1 cellular context compared by ENCODE assay signal in genomic region chr2:128379021-128380005, GRCh38.
A peak's percentile ranks its signal among the peaks of the same experiment; 100 is the strongest.
TF ChIP-seq lines count a peak whose summit lies in the region.

No MANE protein-coding gene starts in this region.

TF ChIP-seq in HepG2, 621 proteins besides CTCF, POLR2A, EP300 and RAD21 (continued from another document and continues in another):
- TF ChIP-seq, protein P1, sequence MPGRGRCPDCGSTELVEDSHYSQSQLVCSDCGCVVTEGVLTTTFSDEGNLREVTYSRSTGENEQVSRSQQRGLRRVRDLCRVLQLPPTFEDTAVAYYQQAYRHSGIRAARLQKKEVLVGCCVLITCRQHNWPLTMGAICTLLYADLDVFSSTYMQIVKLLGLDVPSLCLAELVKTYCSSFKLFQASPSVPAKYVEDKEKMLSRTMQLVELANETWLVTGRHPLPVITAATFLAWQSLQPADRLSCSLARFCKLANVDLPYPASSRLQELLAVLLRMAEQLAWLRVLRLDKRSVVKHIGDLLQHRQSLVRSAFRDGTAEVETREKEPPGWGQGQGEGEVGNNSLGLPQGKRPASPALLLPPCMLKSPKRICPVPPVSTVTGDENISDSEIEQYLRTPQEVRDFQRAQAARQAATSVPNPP (CRISPR knock-in tag; IDR thresholded peaks at IDR 0.05), result no peak
- TF ChIP-seq ZNF276 (CRISPR knock-in tag; IDR thresholded peaks at IDR 0.05; ENCODE audit: low read depth) (0 out of 2 replicates have a peak, but pooled peaks have one; percentile 66), RFXAP (CRISPR knock-in tag; IDR thresholded peaks at IDR 0.05; ENCODE audit: borderline replicate concordance) (no peak), ZNF775 (CRISPR knock-in tag; IDR thresholded peaks at IDR 0.05; ENCODE audit: borderline replicate concordance) (no peak), ISX (CRISPR knock-in tag; conservative IDR thresholded peaks at IDR 0.05) (no peak), HOXA9 (CRISPR knock-in tag; IDR thresholded peaks at IDR 0.05; ENCODE audit: borderline replicate concordance) (no peak), RORA (CRISPR knock-in tag; IDR thresholded peaks at IDR 0.05) (no peak), RBFOX2 (IDR thresholded peaks at IDR 0.05; ENCODE audit: low read depth, low read length) (no peak), MAZ (IDR thresholded peaks at IDR 0.05; ENCODE audit: borderline replicate concordance, low read depth, low read length) (no peak), MAZ (CRISPR knock-in tag; IDR thresholded peaks at IDR 0.05; ENCODE audit: low read depth) (no peak), ETS1 (CRISPR knock-in tag; IDR thresholded peaks at IDR 0.05) (no peak), MLLT10 (CRISPR knock-in tag; IDR thresholded peaks at IDR 0.05) (no peak), RFX3 (CRISPR knock-in tag; IDR thresholded peaks at IDR 0.05) (no peak), ZNF260 (CRISPR knock-in tag; IDR thresholded peaks at IDR 0.05; ENCODE audit: borderline replicate concordance, low read depth) (no peak), NCOA5 (CRISPR knock-in tag; IDR thresholded peaks at IDR 0.05) (no peak), ZNF446 (CRISPR knock-in tag; IDR thresholded peaks at IDR 0.05) (no peak), SAFB2 (CRISPR knock-in tag; IDR thresholded peaks at IDR 0.05; ENCODE audit: borderline replicate concordance, low read depth) (no peak), DPF2 (CRISPR knock-in tag; IDR thresholded peaks at IDR 0.05; ENCODE audit: borderline replicate concordance, low read depth) (no peak), FLYWCH1 (CRISPR knock-in tag; IDR thresholded peaks at IDR 0.05) (no peak), HBP1 (CRISPR knock-in tag; IDR thresholded peaks at IDR 0.05; ENCODE audit: low read depth) (no peak), ZNF563 (CRISPR knock-in tag; IDR thresholded peaks at IDR 0.05) (no peak), ATRX (CRISPR knock-in tag; IDR thresholded peaks at IDR 0.05; ENCODE audit: borderline replicate concordance) (no peak), ZNF160 (CRISPR knock-in tag; IDR thresholded peaks at IDR 0.05) (no peak), ZNF33A (CRISPR knock-in tag; IDR thresholded peaks at IDR 0.05; ENCODE audit: borderline replicate concordance) (no peak), MTA1 (CRISPR knock-in tag; IDR thresholded peaks at IDR 0.05; ENCODE audit: borderline replicate concordance) (no peak), ZNF10 (CRISPR knock-in tag; IDR thresholded peaks at IDR 0.05; ENCODE audit: borderline replicate concordance, low read depth) (no peak), SIN3A (IDR thresholded peaks at IDR 0.05; ENCODE audit: borderline replicate concordance, low read depth, low read length) (no peak), ASH2L (IDR thresholded peaks at IDR 0.05; ENCODE audit: insufficient read length, low read depth, low read length) (peak; percentile 48), ZNF749 (CRISPR knock-in tag; IDR thresholded peaks at IDR 0.05; ENCODE audit: borderline replicate concordance) (0 out of 2 replicates have a peak, but pooled peaks have one; percentile 21), GTF2F1 (IDR thresholded peaks at IDR 0.05; ENCODE audit: low read length) (no peak), SMYD3 (CRISPR knock-in tag; IDR thresholded peaks at IDR 0.05) (no peak), MBD4 (IDR thresholded peaks at IDR 0.05; ENCODE audit: borderline replicate concordance, low read length) (no peak), ZNF501 (CRISPR knock-in tag; IDR thresholded peaks at IDR 0.05) (0 out of 2 replicates have a peak, but pooled peaks have one; percentile 54), ZNF343 (CRISPR knock-in tag; IDR thresholded peaks at IDR 0.05) (no peak; the same call in 1 of the 2 replicates), ZNF432 (CRISPR knock-in tag; IDR thresholded peaks at IDR 0.05; ENCODE audit: borderline replicate concordance) (no peak), GATAD1 (CRISPR knock-in tag; IDR thresholded peaks at IDR 0.05) (0 out of 2 replicates have a peak, but pooled peaks have one; percentile 24), MYNN (CRISPR knock-in tag; IDR thresholded peaks at IDR 0.05; ENCODE audit: low read depth) (no peak), ARHGAP35 (CRISPR knock-in tag; IDR thresholded peaks at IDR 0.05; ENCODE audit: borderline replicate concordance) (peak; percentile 74; the same call in 1 of the 2 replicates), MIER3 (CRISPR knock-in tag; IDR thresholded peaks at IDR 0.05; ENCODE audit: borderline replicate concordance) (no peak), ZKSCAN5 (CRISPR knock-in tag; IDR thresholded peaks at IDR 0.05) (peak; percentile 60; the same call in 1 of the 2 replicates), GABPB1 (CRISPR knock-in tag; IDR thresholded peaks at IDR 0.05) (peak; percentile 37), ZNF619 (CRISPR knock-in tag; IDR thresholded peaks at IDR 0.05) (no peak), ZNF782 (CRISPR knock-in tag; IDR thresholded peaks at IDR 0.05; ENCODE audit: borderline replicate concordance) (0 out of 2 replicates have a peak, but pooled peaks have one; percentile 37), ZNF503 (CRISPR knock-in tag; IDR thresholded peaks at IDR 0.05) (no peak; the same call in 1 of the 2 replicates), U2AF1 (optimal IDR thresholded peaks at IDR 0.05; ENCODE audit: low read depth, low read length) (no peak), NFRKB (IDR thresholded peaks at IDR 0.05) (no peak)
- TF ChIP-seq, protein P2, sequence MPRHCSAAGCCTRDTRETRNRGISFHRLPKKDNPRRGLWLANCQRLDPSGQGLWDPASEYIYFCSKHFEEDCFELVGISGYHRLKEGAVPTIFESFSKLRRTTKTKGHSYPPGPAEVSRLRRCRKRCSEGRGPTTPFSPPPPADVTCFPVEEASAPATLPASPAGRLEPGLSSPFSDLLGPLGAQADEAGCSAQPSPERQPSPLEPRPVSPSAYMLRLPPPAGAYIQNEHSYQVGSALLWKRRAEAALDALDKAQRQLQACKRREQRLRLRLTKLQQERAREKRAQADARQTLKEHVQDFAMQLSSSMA (CRISPR knock-in tag; IDR thresholded peaks at IDR 0.05), result no peak
- TF ChIP-seq, protein P3, sequence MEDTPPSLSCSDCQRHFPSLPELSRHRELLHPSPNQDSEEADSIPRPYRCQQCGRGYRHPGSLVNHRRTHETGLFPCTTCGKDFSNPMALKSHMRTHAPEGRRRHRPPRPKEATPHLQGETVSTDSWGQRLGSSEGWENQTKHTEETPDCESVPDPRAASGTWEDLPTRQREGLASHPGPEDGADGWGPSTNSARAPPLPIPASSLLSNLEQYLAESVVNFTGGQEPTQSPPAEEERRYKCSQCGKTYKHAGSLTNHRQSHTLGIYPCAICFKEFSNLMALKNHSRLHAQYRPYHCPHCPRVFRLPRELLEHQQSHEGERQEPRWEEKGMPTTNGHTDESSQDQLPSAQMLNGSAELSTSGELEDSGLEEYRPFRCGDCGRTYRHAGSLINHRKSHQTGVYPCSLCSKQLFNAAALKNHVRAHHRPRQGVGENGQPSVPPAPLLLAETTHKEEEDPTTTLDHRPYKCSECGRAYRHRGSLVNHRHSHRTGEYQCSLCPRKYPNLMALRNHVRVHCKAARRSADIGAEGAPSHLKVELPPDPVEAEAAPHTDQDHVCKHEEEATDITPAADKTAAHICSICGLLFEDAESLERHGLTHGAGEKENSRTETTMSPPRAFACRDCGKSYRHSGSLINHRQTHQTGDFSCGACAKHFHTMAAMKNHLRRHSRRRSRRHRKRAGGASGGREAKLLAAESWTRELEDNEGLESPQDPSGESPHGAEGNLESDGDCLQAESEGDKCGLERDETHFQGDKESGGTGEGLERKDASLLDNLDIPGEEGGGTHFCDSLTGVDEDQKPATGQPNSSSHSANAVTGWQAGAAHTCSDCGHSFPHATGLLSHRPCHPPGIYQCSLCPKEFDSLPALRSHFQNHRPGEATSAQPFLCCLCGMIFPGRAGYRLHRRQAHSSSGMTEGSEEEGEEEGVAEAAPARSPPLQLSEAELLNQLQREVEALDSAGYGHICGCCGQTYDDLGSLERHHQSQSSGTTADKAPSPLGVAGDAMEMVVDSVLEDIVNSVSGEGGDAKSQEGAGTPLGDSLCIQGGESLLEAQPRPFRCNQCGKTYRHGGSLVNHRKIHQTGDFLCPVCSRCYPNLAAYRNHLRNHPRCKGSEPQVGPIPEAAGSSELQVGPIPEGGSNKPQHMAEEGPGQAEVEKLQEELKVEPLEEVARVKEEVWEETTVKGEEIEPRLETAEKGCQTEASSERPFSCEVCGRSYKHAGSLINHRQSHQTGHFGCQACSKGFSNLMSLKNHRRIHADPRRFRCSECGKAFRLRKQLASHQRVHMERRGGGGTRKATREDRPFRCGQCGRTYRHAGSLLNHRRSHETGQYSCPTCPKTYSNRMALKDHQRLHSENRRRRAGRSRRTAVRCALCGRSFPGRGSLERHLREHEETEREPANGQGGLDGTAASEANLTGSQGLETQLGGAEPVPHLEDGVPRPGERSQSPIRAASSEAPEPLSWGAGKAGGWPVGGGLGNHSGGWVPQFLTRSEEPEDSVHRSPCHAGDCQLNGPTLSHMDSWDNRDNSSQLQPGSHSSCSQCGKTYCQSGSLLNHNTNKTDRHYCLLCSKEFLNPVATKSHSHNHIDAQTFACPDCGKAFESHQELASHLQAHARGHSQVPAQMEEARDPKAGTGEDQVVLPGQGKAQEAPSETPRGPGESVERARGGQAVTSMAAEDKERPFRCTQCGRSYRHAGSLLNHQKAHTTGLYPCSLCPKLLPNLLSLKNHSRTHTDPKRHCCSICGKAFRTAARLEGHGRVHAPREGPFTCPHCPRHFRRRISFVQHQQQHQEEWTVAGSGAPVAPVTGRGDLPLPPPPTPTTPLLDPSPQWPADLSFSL (CRISPR knock-in tag; IDR thresholded peaks at IDR 0.05), result no peak
- TF ChIP-seq, protein P4, sequence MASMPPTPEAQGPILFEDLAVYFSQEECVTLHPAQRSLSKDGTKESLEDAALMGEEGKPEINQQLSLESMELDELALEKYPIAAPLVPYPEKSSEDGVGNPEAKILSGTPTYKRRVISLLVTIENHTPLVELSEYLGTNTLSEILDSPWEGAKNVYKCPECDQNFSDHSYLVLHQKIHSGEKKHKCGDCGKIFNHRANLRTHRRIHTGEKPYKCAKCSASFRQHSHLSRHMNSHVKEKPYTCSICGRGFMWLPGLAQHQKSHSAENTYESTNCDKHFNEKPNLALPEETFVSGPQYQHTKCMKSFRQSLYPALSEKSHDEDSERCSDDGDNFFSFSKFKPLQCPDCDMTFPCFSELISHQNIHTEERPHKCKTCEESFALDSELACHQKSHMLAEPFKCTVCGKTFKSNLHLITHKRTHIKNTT (CRISPR knock-in tag; IDR thresholded peaks at IDR 0.05), result no peak
- TF ChIP-seq, protein P5, sequence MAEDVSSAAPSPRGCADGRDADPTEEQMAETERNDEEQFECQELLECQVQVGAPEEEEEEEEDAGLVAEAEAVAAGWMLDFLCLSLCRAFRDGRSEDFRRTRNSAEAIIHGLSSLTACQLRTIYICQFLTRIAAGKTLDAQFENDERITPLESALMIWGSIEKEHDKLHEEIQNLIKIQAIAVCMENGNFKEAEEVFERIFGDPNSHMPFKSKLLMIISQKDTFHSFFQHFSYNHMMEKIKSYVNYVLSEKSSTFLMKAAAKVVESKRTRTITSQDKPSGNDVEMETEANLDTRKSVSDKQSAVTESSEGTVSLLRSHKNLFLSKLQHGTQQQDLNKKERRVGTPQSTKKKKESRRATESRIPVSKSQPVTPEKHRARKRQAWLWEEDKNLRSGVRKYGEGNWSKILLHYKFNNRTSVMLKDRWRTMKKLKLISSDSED (CRISPR knock-in tag; IDR thresholded peaks at IDR 0.05), result no peak
- TF ChIP-seq, protein P6, sequence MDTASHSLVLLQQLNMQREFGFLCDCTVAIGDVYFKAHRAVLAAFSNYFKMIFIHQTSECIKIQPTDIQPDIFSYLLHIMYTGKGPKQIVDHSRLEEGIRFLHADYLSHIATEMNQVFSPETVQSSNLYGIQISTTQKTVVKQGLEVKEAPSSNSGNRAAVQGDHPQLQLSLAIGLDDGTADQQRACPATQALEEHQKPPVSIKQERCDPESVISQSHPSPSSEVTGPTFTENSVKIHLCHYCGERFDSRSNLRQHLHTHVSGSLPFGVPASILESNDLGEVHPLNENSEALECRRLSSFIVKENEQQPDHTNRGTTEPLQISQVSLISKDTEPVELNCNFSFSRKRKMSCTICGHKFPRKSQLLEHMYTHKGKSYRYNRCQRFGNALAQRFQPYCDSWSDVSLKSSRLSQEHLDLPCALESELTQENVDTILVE (CRISPR knock-in tag; IDR thresholded peaks at IDR 0.05), result no peak
